ENCODE assay signal across 15 cellular contexts in the genomic region with DNA sequence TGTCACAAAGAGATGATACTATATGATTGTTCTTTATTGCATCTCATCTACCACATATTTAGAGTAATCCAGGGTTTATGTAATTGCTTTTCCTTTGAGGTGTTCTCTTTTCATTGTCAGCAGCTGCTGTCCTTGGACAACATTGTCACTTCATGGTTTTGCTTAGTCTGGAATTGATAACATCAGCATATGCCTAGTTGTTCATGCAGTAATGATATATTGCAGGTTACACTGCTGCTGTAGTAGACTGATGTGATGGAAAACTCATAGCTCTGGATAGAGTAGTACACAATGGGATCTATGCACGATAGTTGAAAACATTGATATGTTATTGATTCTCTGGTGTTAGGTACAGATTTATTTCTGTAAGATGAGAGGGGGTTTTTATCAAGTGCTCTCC. TPM values are rescaled to one million over a fixed set of nuclear protein-coding genes. Genes with fewer than 3 reads are reported as not detected.
DNase-seq lines count a peak whose midpoint lies in the region; ATAC-seq and TF ChIP-seq lines count a peak whose summit lies in the region.
"Had no signal": no experiment of that assay in that cellular context is flagged by ENCODE, and none has a peak within 500 bp of the region (broad histone marks: within the 10 kb centered on the region; RNA-seq: fewer than 3 reads in every experiment).

No MANE protein-coding gene starts in this region.

- H3K27me3 Mint-ChIP-seq in MCF 10A (ENCODE audit: insufficient read depth, unreplicated experiment) (no peaks in the 10 kb centered on the region), endothelial cell (ENCODE audit: unreplicated experiment) (no peaks in the 10 kb centered on the region)
- no peaks in the 10 kb centered on the region for H3K27me3 Mint-ChIP-seq in CD8-positive, alpha-beta T cell (ENCODE audit: low read depth)

- POLR2A ChIA-PET in MCF 10A (lab: Yijun Ruan, JAX): interaction anchor here (0.6 to 3.8 kb wide), 3 partner anchors 12 to 104 kb away, joined by 3 to 67 read pairs (median 8); partner anchors contain the start of gene NEIL3
- POLR2A ChIA-PET in CD8-positive, alpha-beta T cell (lab: Charles Lee): no interaction called here

- H3K36me3 ChIP-seq in breast epithelium: no peaks in the 10 kb centered on the region
- H3K36me3 ChIP-seq in CD8-positive, alpha-beta T cell (ENCODE audit: insufficient read depth, low read length): no peaks in the 10 kb centered on the region
- no peaks in the 10 kb centered on the region for H3K36me3 ChIP-seq in smooth muscle cell (ENCODE audit: low read depth)

- H3K27ac ChIP-seq in breast epithelium (no peak overlapping the region), smooth muscle cell (ENCODE audit: low read depth) (no peak overlapping the region)
- no peak overlapping the region for H3K27ac ChIP-seq in CD8-positive, alpha-beta T cell (ENCODE audit: low read depth, low read length)
- H3K27ac ChIP-seq: RWPE1 had no signal

- no peak overlapping the region for H3K4me3 ChIP-seq in breast epithelium
- H3K4me3 ChIP-seq in CD8-positive, alpha-beta T cell (ENCODE audit: low read depth, low read length): no peak overlapping the region
- H3K4me3 ChIP-seq in smooth muscle cell: no peak overlapping the region

- H3K4me1 ChIP-seq in breast epithelium: no peaks in the 10 kb centered on the region
- peaks cover 4% of the 10 kb centered on the region for H3K4me1 ChIP-seq in CD8-positive, alpha-beta T cell (ENCODE audit: insufficient read depth, low read length)
- H3K4me1 ChIP-seq in smooth muscle cell (ENCODE audit: low read depth): no peaks in the 10 kb centered on the region

- no peak for TF ChIP-seq CTCF in MCF 10A (IDR thresholded peaks at IDR 0.05; ENCODE audit: unreplicated experiment)
- TF ChIP-seq CTCF in breast epithelium (IDR thresholded peaks at IDR 0.05): no peak
- TF ChIP-seq CTCF in endothelial cell (IDR thresholded peaks at IDR 0.05; ENCODE audit: unreplicated experiment): no peak
- TF ChIP-seq CTCF in CD8-positive, alpha-beta T cell (IDR thresholded peaks at IDR 0.05): no peak
- no peak for TF ChIP-seq CTCF in smooth muscle cell (IDR thresholded peaks at IDR 0.05; ENCODE audit: borderline replicate concordance, insufficient read depth, poor library complexity, severe bottlenecking)

- H3K4me3 Mint-ChIP-seq in MCF 10A (ENCODE audit: unreplicated experiment) (peak overlapping the region; percentile 60), endothelial cell (ENCODE audit: unreplicated experiment) (no peak overlapping the region)
- H3K4me3 Mint-ChIP-seq in CD8-positive, alpha-beta T cell: no peak overlapping the region

- H3K27ac Mint-ChIP-seq in MCF 10A (ENCODE audit: low read depth, unreplicated experiment) (peak overlapping the region; percentile 92), endothelial cell (ENCODE audit: unreplicated experiment) (peak overlapping the region; percentile 11)
- no peak overlapping the region for H3K27ac Mint-ChIP-seq in CD8-positive, alpha-beta T cell

- DNase-seq in MCF 10A (ENCODE audit: unreplicated experiment): no peak
- DNase-seq in breast epithelium (ENCODE audit: low spot score in 2 of 2): no peak
- DNase-seq in SK-N-DZ (ENCODE audit: low spot score): peak; percentile 63
- no peak for DNase-seq in endothelial cell (ENCODE audit: low spot score)
- DNase-seq in CD8-positive, alpha-beta T cell: no peak
- no peak for DNase-seq in DMS153 (lab: John Stamatoyannopoulos, UW)
- DNase-seq in smooth muscle cell (lab: John Stamatoyannopoulos, UW; ENCODE audit: unreplicated experiment): no peak
- DNase-seq: ACHN, DMS 273 treated with DMSO at 0.1 percent for 48 hours, HCEC 1CT, IMR-90, NCI-H146, NCI-H2081 treated with DMSO at 0.1 percent for 48 hours, NCI-H524 treated with DMSO at 0.1 percent for 48 hours had no signal

- no peak overlapping the region for H3K9ac ChIP-seq in smooth muscle cell (ENCODE audit: low read depth)

- no peak overlapping the region for H3K4me2 ChIP-seq in smooth muscle cell

- H3K9me3 Mint-ChIP-seq in MCF 10A (ENCODE audit: unreplicated experiment) (no peaks in the 10 kb centered on the region), endothelial cell (ENCODE audit: unreplicated experiment) (no peaks in the 10 kb centered on the region)
- no peaks in the 10 kb centered on the region for H3K9me3 Mint-ChIP-seq in CD8-positive, alpha-beta T cell

- BruUV-seq in MCF 10A (replicated peaks; lab: Mats Ljungman, UMichigan): no TSS peak

- H3K36me3 Mint-ChIP-seq in MCF 10A (ENCODE audit: insufficient read depth, unreplicated experiment): no peaks in the 10 kb centered on the region
- no peaks in the 10 kb centered on the region for H3K36me3 Mint-ChIP-seq in endothelial cell (ENCODE audit: low read depth, unreplicated experiment)
- H3K36me3 Mint-ChIP-seq in CD8-positive, alpha-beta T cell: no peaks in the 10 kb centered on the region

- no peak overlapping the region for H2AFZ ChIP-seq in smooth muscle cell (ENCODE audit: low read depth)

- H3K79me2 ChIP-seq in smooth muscle cell (ENCODE audit: low read depth): no peaks in the 10 kb centered on the region

- no peaks in the 10 kb centered on the region for H3K27me3 ChIP-seq in breast epithelium
- no peaks in the 10 kb centered on the region for H3K27me3 ChIP-seq in CD8-positive, alpha-beta T cell (ENCODE audit: insufficient read depth, low read length)
- H3K27me3 ChIP-seq in smooth muscle cell (ENCODE audit: low read depth): no peaks in the 10 kb centered on the region

- intact Hi-C loops in MCF 10A (cut with micrococcal nuclease) (no loop called here), breast epithelium (cut with DNase I; ENCODE audit: low total_unique reads) (no loop called here)
- intact Hi-C loops in CD8-positive, alpha-beta T cell (cut with DNase I, micrococcal nuclease): no loop called here

- no peaks in the 10 kb centered on the region for H4K20me1 ChIP-seq in smooth muscle cell (ENCODE audit: low read depth)

- no peak for TF ChIP-seq POLR2A in breast epithelium (IDR thresholded peaks at IDR 0.05)

- H3K4me1 Mint-ChIP-seq in MCF 10A (ENCODE audit: insufficient read depth, unreplicated experiment) (peaks cover 50% of the 10 kb centered on the region), endothelial cell (ENCODE audit: unreplicated experiment) (no peaks in the 10 kb centered on the region)
- peaks cover 25% of the 10 kb centered on the region for H3K4me1 Mint-ChIP-seq in CD8-positive, alpha-beta T cell (ENCODE audit: low read depth)

- no peaks in the 10 kb centered on the region for H3F3A ChIP-seq in smooth muscle cell (ENCODE audit: low read depth)

- H3K9me3 ChIP-seq in breast epithelium: no peaks in the 10 kb centered on the region
- H3K9me3 ChIP-seq in CD8-positive, alpha-beta T cell (ENCODE audit: low read length): no peaks in the 10 kb centered on the region
- no peaks in the 10 kb centered on the region for H3K9me3 ChIP-seq in smooth muscle cell (replicated peaks; ENCODE audit: low read depth)

- CTCF ChIA-PET in MCF 10A (lab: Yijun Ruan, JAX): no interaction called here
- CTCF ChIA-PET in CD8-positive, alpha-beta T cell (lab: Charles Lee): no interaction called here

- WGBS in smooth muscle cell (ENCODE audit: low lambda C conversion rate): 97% methylated on average over 1 of the region's 1 CpG

- ATAC-seq in CD8-positive, alpha-beta T cell: no peak

RNA-seq across cellular contexts. Expression of gene NEIL3, which starts 13.7 kb away (rescaled TPM):
- total RNA-seq in MCF 10A (2022): 3.4 and 5.8 TPM in 2 replicates
- total RNA-seq in breast epithelium: under 1 TPM in 1 of 3 donors, not detected in 2; 0.32 TPM
- polyA plus RNA-seq in SK-N-DZ (2014; cell fraction: cytosol; rRNA removed): 14.5 and 18.4 TPM in 2 replicates
- 12.6 and 14.5 TPM in 2 replicates for polyA plus RNA-seq in SK-N-DZ (2014; cell fraction: nucleus; rRNA removed)
- total RNA-seq in endothelial cell (ENCODE audit: unreplicated experiment): 1.7 TPM
- under 1 TPM; 0.33 to 0.35 TPM for total RNA-seq in CD8-positive, alpha-beta T cell
- 3.7 and 4.9 TPM in 2 replicates for total RNA-seq in smooth muscle cell
- 1.2 and 2.7 TPM in 2 replicates for polyA plus RNA-seq in smooth muscle cell
